Comparison of ENCODE assay signal across 14 cellular contexts in genomic region chr5:90882448-90882847, GRCh38.
DNase-seq lines count a peak whose midpoint lies in the region; FAIRE-seq and TF ChIP-seq lines count a peak whose summit lies in the region.
"Had no signal": no experiment of that assay in that cellular context is flagged by ENCODE, and none has a peak within 500 bp of the region (broad histone marks: within the 10 kb centered on the region; RNA-seq: fewer than 3 reads in every experiment).

No MANE protein-coding gene starts in this region.

- no peaks in the 10 kb centered on the region for H3K27me3 Mint-ChIP-seq in type B pancreatic cell

- H3K4me1 Mint-ChIP-seq in type B pancreatic cell (ENCODE audit: unreplicated experiment) = peaks cover 17% of the 10 kb centered on the region
- H3K4me1 Mint-ChIP-seq: CD4-positive, alpha-beta memory T cell had no signal

- peaks cover 7% of the 10 kb centered on the region for H3K9me3 Mint-ChIP-seq in type B pancreatic cell
- H3K9me3 Mint-ChIP-seq: CD4-positive, alpha-beta memory T cell had no signal

- peak overlapping the region; percentile 23 for H3K27ac Mint-ChIP-seq in type B pancreatic cell
- H3K27ac Mint-ChIP-seq: CD4-positive, alpha-beta memory T cell had no signal

- H3K27me3 ChIP-seq in HUES48 (ENCODE audit: control insufficient read depth, insufficient read depth, low read length) (no peaks in the 10 kb centered on the region), thyroid gland (no peaks in the 10 kb centered on the region)
- H3K27me3 ChIP-seq: BE2C had no signal

- DNase-seq in frontal cortex (ENCODE audit: low spot score in 2 of 2) = no peak
- no peak for DNase-seq in type B pancreatic cell (ENCODE audit: extremely low spot score, unreplicated experiment)
- DNase-seq in thyroid gland = no peak
- DNase-seq in T-helper 2 cell = no peak
- DNase-seq in OCI-M2 (lab: John Stamatoyannopoulos, UW; ENCODE audit: unreplicated experiment) = no peak
- DNase-seq: BE2C; CD4-positive, alpha-beta memory T cell; DMS79; GM23248 had no signal

- H3K36me3 Mint-ChIP-seq in type B pancreatic cell = peaks cover 3% of the 10 kb centered on the region
- H3K36me3 Mint-ChIP-seq: CD4-positive, alpha-beta memory T cell had no signal

- WGBS in thyroid gland, 2 donors = 88 to 90% methylated on average over 2 of the region's 2 CpGs

- H3K27ac ChIP-seq in HUES48 (ENCODE audit: low read depth, low read length) (peak overlapping the region; percentile 48), thyroid gland (no peak overlapping the region)
- H3K27ac ChIP-seq: C4-2B, GM23248 had no signal

- TF ChIP-seq CTCF in type B pancreatic cell (conservative IDR thresholded peaks at IDR 0.05) = no peak
- no peak for TF ChIP-seq CTCF in thyroid gland (IDR thresholded peaks at IDR 0.05)

- no peaks in the 10 kb centered on the region for H3K9me3 ChIP-seq in HUES48 (ENCODE audit: control insufficient read depth, insufficient read depth, low read length)
- H3K9me3 ChIP-seq in thyroid gland = no peaks in the 10 kb centered on the region
- H3K9me3 ChIP-seq: BE2C, HAP-1 had no signal

- TF ChIP-seq POLR2A in thyroid gland (IDR thresholded peaks at IDR 0.05) = no peak

- H3K4me1 ChIP-seq in HUES48 (ENCODE audit: control insufficient read depth, insufficient read depth, low read length) (peaks cover 48% of the 10 kb centered on the region), thyroid gland (peaks cover 6% of the 10 kb centered on the region in 2 donors)
- H3K4me1 ChIP-seq: BE2C had no signal

- no peak overlapping the region for H3K4me3 Mint-ChIP-seq in type B pancreatic cell
- H3K4me3 Mint-ChIP-seq: CD4-positive, alpha-beta memory T cell had no signal

- H3K4me3 ChIP-seq in HUES48 (ENCODE audit: low read depth, low read length) = peak overlapping the region; percentile 28; the same call in 1 of the 2 replicates
- H3K4me3 ChIP-seq in thyroid gland (replicated peaks in 1 of 3) = no peak overlapping the region
- H3K4me3 ChIP-seq: GM12878, GM23248, HAP-1 had no signal

- FAIRE-seq in colon (lab: Jason Lieb, UNC) (peak; percentile 79), frontal cortex (lab: Jason Lieb, UNC) (peak; percentile 43)
- FAIRE-seq: GM12878 had no signal

- H3K36me3 ChIP-seq in HUES48 (ENCODE audit: control insufficient read depth, insufficient read depth, low read length) (0 out of 2 replicates have a peak, but pooled peaks cover 3% of the 10 kb centered on the region), thyroid gland (no peaks in the 10 kb centered on the region)
- H3K36me3 ChIP-seq: BE2C, HAP-1 had no signal

- no peak overlapping the region for H3K9ac ChIP-seq in HUES48 (ENCODE audit: low read depth, low read length)
- H3K9ac ChIP-seq: GM23248 had no signal

- intact Hi-C loops in thyroid gland (cut with DNase I) = no loop called here
